In the genomic region with DNA sequence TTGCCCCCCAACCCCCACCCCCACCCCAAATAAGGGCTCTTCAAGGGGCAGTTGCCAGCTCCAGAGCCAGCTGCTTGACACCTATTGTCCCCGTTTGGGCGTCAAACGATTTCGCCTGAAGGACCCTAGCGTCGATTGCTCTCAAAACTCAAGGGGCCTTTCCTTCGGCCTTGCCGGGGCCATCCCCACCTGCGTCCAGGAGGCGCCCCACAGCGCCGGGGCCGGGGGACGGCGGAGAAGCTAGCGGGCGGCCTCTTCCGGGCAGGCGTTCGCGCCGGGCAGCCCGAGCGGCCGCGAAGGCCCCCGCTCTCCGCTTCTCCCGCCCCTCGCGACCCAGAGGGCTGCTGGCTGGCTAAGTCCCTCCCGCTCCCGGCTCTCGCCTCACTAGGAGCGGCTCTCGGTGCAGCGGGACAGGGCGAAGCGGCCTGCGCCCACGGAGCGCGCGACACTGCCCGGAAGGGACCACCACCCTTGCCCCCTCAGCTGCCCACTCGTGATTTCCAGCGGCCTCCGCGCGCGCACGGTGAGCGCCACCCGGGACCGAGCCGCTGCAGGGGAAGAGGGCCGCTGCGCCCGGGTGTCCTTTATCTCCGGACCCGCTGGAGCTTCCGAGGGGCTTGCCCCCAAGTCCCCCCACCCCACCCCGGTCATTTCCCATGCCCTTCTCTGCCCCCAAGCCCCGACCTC, we compare ENCODE assay signal across 1 cellular context.
TF ChIP-seq lines count a peak whose summit lies in the region.

A gene with protein sequence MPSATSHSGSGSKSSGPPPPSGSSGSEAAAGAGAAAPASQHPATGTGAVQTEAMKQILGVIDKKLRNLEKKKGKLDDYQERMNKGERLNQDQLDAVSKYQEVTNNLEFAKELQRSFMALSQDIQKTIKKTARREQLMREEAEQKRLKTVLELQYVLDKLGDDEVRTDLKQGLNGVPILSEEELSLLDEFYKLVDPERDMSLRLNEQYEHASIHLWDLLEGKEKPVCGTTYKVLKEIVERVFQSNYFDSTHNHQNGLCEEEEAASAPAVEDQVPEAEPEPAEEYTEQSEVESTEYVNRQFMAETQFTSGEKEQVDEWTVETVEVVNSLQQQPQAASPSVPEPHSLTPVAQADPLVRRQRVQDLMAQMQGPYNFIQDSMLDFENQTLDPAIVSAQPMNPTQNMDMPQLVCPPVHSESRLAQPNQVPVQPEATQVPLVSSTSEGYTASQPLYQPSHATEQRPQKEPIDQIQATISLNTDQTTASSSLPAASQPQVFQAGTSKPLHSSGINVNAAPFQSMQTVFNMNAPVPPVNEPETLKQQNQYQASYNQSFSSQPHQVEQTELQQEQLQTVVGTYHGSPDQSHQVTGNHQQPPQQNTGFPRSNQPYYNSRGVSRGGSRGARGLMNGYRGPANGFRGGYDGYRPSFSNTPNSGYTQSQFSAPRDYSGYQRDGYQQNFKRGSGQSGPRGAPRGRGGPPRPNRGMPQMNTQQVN (plus strand): TSS at position 383 of the 687 bp plus-strand sequence. CDS start 690 bp downstream, outside the sequence.

TF ChIP-seq in HEK293, 187 proteins besides CTCF, POLR2A, EP300 and RAD21 (continued from another document and continues in another):
- no peak for TF ChIP-seq ZNF138 (tag by site-specific recombination; IDR thresholded peaks at IDR 0.05; ENCODE audit: borderline replicate concordance)
- TF ChIP-seq ZNF16 (tag by site-specific recombination; IDR thresholded peaks at IDR 0.05; ENCODE audit: low read depth) = no peak
- TF ChIP-seq ZNF394 (tag by site-specific recombination; IDR thresholded peaks at IDR 0.05; ENCODE audit: borderline replicate concordance) = peak; percentile 40; the same call in 1 of the 2 replicates
- no peak for TF ChIP-seq KLF10 (tag by site-specific recombination; IDR thresholded peaks at IDR 0.05)
- no peak for TF ChIP-seq ZNF311 (tag by site-specific recombination; IDR thresholded peaks at IDR 0.05; ENCODE audit: borderline replicate concordance)
- TF ChIP-seq, protein P1, sequence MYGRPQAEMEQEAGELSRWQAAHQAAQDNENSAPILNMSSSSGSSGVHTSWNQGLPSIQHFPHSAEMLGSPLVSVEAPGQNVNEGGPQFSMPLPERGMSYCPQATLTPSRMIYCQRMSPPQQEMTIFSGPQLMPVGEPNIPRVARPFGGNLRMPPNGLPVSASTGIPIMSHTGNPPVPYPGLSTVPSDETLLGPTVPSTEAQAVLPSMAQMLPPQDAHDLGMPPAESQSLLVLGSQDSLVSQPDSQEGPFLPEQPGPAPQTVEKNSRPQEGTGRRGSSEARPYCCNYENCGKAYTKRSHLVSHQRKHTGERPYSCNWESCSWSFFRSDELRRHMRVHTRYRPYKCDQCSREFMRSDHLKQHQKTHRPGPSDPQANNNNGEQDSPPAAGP (tag by site-specific recombination; IDR thresholded peaks at IDR 0.05) = no peak
- no peak for TF ChIP-seq ZNF121 (tag by site-specific recombination; IDR thresholded peaks at IDR 0.05)
- TF ChIP-seq ZNF629 (tag by site-specific recombination; IDR thresholded peaks at IDR 0.05) = no peak
- no peak for TF ChIP-seq ZNF146 (tag by site-specific recombination; IDR thresholded peaks at IDR 0.05)
- TF ChIP-seq ZNF157 (tag by site-specific recombination; IDR thresholded peaks at IDR 0.05) = no peak
- TF ChIP-seq PRDM1 (tag by site-specific recombination; IDR thresholded peaks at IDR 0.05) = no peak
- TF ChIP-seq ZNF623 (tag by site-specific recombination; IDR thresholded peaks at IDR 0.05) = no peak
- TF ChIP-seq, protein P2, sequence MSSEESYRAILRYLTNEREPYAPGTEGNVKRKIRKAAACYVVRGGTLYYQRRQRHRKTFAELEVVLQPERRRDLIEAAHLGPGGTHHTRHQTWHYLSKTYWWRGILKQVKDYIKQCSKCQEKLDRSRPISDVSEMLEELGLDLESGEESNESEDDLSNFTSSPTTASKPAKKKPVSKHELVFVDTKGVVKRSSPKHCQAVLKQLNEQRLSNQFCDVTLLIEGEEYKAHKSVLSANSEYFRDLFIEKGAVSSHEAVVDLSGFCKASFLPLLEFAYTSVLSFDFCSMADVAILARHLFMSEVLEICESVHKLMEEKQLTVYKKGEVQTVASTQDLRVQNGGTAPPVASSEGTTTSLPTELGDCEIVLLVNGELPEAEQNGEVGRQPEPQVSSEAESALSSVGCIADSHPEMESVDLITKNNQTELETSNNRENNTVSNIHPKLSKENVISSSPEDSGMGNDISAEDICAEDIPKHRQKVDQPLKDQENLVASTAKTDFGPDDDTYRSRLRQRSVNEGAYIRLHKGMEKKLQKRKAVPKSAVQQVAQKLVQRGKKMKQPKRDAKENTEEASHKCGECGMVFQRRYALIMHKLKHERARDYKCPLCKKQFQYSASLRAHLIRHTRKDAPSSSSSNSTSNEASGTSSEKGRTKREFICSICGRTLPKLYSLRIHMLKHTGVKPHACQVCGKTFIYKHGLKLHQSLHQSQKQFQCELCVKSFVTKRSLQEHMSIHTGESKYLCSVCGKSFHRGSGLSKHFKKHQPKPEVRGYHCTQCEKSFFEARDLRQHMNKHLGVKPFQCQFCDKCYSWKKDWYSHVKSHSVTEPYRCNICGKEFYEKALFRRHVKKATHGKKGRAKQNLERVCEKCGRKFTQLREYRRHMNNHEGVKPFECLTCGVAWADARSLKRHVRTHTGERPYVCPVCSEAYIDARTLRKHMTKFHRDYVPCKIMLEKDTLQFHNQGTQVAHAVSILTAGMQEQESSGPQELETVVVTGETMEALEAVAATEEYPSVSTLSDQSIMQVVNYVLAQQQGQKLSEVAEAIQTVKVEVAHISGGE (tag by site-specific recombination; conservative IDR thresholded peaks at IDR 0.05; ENCODE audit: low read depth) = peak; percentile 56
- no peak for TF ChIP-seq SCRT2 (tag by site-specific recombination; IDR thresholded peaks at IDR 0.05)
- peak; percentile 73 for TF ChIP-seq GLIS2 (tag by site-specific recombination; IDR thresholded peaks at IDR 0.05)
- TF ChIP-seq ZNF600 (tag by site-specific recombination; IDR thresholded peaks at IDR 0.05) = no peak
- TF ChIP-seq ZNF350 (tag by site-specific recombination; IDR thresholded peaks at IDR 0.05) = no peak
- no peak for TF ChIP-seq ZNF596 (tag by site-specific recombination; IDR thresholded peaks at IDR 0.05)
- TF ChIP-seq, protein P3, sequence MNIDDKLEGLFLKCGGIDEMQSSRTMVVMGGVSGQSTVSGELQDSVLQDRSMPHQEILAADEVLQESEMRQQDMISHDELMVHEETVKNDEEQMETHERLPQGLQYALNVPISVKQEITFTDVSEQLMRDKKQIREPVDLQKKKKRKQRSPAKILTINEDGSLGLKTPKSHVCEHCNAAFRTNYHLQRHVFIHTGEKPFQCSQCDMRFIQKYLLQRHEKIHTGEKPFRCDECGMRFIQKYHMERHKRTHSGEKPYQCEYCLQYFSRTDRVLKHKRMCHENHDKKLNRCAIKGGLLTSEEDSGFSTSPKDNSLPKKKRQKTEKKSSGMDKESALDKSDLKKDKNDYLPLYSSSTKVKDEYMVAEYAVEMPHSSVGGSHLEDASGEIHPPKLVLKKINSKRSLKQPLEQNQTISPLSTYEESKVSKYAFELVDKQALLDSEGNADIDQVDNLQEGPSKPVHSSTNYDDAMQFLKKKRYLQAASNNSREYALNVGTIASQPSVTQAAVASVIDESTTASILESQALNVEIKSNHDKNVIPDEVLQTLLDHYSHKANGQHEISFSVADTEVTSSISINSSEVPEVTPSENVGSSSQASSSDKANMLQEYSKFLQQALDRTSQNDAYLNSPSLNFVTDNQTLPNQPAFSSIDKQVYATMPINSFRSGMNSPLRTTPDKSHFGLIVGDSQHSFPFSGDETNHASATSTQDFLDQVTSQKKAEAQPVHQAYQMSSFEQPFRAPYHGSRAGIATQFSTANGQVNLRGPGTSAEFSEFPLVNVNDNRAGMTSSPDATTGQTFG (tag by site-specific recombination; IDR thresholded peaks at IDR 0.05; ENCODE audit: borderline replicate concordance) = no peak
- TF ChIP-seq ZNF529 (tag by site-specific recombination; IDR thresholded peaks at IDR 0.05; ENCODE audit: insufficient replicate concordance) = no peak
- TF ChIP-seq GLI4 (tag by site-specific recombination; IDR thresholded peaks at IDR 0.05) = no peak
- TF ChIP-seq ZBTB21 (tag by site-specific recombination; IDR thresholded peaks at IDR 0.05) = no peak
- TF ChIP-seq ZNF112 (tag by site-specific recombination; IDR thresholded peaks at IDR 0.05) = no peak
- TF ChIP-seq ZNF114 (tag by site-specific recombination; IDR thresholded peaks at IDR 0.05) = no peak
- no peak for TF ChIP-seq ZNF155 (tag by site-specific recombination; IDR thresholded peaks at IDR 0.05)
- peak; percentile 62 for TF ChIP-seq SP2 (tag by site-specific recombination; IDR thresholded peaks at IDR 0.05)
- TF ChIP-seq ZFP37 (tag by site-specific recombination; IDR thresholded peaks at IDR 0.05) = no peak
- no peak for TF ChIP-seq ZNF10 (tag by site-specific recombination; IDR thresholded peaks at IDR 0.05)
- TF ChIP-seq ZNF585B (tag by site-specific recombination; IDR thresholded peaks at IDR 0.05) = no peak
- peak; percentile 72 for TF ChIP-seq ZBTB48 (tag by site-specific recombination; IDR thresholded peaks at IDR 0.05)
- peak; percentile 32; the same call in 1 of the 2 replicates for TF ChIP-seq ZNF501 (tag by site-specific recombination; IDR thresholded peaks at IDR 0.05)
- TF ChIP-seq YY2 (tag by site-specific recombination; IDR thresholded peaks at IDR 0.05) = no peak
- no peak for TF ChIP-seq ZFP3 (tag by site-specific recombination; IDR thresholded peaks at IDR 0.05; ENCODE audit: low read depth)
- TF ChIP-seq EGR2 (tag by site-specific recombination; IDR thresholded peaks at IDR 0.05; ENCODE audit: low read depth) = no peak
- no peak for TF ChIP-seq ZNF132 (tag by site-specific recombination; IDR thresholded peaks at IDR 0.05; ENCODE audit: borderline replicate concordance)
- TF ChIP-seq ZNF221 (tag by site-specific recombination; IDR thresholded peaks at IDR 0.05; ENCODE audit: borderline replicate concordance) = no peak
- TF ChIP-seq ZNF776 (tag by site-specific recombination; IDR thresholded peaks at IDR 0.05; ENCODE audit: borderline replicate concordance) = no peak
- no peak for TF ChIP-seq ZSCAN23 (tag by site-specific recombination; IDR thresholded peaks at IDR 0.05)
- peak; percentile 41; the same call in 1 of the 2 replicates for TF ChIP-seq ZFHX2 (tag by site-specific recombination; conservative IDR thresholded peaks at IDR 0.05)
- TF ChIP-seq BCL11A (tag by site-specific recombination; IDR thresholded peaks at IDR 0.05; ENCODE audit: low read depth) = 0 out of 2 replicates have a peak, but pooled peaks have one; percentile 66
- TF ChIP-seq ZNF324 (tag by site-specific recombination; IDR thresholded peaks at IDR 0.05) = no peak
- TF ChIP-seq, protein P4, sequence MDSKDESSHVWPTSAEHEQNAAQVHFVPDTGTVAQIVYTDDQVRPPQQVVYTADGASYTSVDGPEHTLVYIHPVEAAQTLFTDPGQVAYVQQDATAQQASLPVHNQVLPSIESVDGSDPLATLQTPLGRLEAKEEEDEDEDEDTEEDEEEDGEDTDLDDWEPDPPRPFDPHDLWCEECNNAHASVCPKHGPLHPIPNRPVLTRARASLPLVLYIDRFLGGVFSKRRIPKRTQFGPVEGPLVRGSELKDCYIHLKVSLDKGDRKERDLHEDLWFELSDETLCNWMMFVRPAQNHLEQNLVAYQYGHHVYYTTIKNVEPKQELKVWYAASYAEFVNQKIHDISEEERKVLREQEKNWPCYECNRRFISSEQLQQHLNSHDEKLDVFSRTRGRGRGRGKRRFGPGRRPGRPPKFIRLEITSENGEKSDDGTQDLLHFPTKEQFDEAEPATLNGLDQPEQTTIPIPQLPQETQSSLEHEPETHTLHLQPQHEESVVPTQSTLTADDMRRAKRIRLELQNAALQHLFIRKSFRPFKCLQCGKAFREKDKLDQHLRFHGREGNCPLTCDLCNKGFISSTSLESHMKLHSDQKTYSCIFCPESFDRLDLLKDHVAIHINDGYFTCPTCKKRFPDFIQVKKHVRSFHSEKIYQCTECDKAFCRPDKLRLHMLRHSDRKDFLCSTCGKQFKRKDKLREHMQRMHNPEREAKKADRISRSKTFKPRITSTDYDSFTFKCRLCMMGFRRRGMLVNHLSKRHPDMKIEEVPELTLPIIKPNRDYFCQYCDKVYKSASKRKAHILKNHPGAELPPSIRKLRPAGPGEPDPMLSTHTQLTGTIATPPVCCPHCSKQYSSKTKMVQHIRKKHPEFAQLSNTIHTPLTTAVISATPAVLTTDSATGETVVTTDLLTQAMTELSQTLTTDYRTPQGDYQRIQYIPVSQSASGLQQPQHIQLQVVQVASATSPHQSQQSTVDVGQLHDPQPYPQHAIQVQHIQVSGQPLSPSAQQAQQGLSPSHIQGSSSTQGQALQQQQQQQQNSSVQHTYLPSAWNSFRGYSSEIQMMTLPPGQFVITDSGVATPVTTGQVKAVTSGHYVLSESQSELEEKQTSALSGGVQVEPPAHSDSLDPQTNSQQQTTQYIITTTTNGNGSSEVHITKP (tag by site-specific recombination; IDR thresholded peaks at IDR 0.05) = 0 out of 2 replicates have a peak, but pooled peaks have one; percentile 22
- no peak for TF ChIP-seq GFI1B (tag by site-specific recombination; IDR thresholded peaks at IDR 0.05)
- TF ChIP-seq, protein P5, sequence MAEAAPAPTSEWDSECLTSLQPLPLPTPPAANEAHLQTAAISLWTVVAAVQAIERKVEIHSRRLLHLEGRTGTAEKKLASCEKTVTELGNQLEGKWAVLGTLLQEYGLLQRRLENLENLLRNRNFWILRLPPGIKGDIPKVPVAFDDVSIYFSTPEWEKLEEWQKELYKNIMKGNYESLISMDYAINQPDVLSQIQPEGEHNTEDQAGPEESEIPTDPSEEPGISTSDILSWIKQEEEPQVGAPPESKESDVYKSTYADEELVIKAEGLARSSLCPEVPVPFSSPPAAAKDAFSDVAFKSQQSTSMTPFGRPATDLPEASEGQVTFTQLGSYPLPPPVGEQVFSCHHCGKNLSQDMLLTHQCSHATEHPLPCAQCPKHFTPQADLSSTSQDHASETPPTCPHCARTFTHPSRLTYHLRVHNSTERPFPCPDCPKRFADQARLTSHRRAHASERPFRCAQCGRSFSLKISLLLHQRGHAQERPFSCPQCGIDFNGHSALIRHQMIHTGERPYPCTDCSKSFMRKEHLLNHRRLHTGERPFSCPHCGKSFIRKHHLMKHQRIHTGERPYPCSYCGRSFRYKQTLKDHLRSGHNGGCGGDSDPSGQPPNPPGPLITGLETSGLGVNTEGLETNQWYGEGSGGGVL (tag by site-specific recombination; IDR thresholded peaks at IDR 0.05) = no peak
- TF ChIP-seq, protein P6, sequence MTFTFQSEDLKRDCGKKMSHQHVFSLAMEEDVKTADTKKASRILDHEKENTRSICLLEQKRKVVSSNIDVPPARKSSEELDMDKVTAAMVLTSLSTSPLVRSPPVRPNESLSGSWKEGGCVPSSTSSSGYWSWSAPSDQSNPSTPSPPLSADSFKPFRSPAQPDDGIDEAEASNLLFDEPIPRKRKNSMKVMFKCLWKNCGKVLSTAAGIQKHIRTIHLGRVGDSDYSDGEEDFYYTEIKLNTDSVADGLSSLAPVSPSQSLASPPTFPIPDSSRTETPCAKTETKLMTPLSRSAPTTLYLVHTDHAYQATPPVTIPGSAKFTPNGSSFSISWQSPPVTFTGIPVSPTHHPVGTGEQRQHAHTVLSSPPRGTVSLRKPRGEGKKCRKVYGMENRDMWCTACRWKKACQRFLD (tag by site-specific recombination; IDR thresholded peaks at IDR 0.05) = no peak
- TF ChIP-seq ZEB2 (tag by site-specific recombination; IDR thresholded peaks at IDR 0.05) = peak; percentile 27; the same call in 1 of the 2 replicates
